ENCODE assay signal across 12 cellular contexts in the genomic region with DNA sequence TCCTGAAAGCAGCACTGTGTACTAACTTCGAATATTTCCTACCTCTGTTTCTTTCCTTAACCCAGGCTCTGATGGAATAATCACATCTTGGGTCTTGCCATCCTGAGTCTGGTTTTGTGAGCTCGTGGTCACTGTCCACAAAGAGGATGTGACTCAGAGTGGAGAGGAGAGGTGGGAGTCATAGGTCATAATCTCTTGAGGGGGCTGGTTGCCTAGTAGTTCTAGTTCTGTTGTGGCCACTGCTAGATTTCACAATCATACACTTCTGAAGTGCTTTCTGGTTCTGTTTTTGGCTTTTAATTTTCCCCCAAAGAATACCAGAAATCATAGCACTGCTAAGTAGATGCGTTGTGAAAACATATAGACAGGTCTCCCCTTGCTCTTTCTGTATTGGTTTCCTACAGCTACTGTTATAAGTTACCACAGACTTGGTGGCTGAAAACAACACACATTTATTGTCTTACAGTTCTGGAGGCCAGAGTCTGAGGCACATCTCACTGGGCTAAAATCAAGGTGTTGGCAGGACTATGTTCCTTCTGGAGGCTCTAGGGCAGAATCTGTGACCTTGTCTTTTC.
DNase-seq lines count a peak whose midpoint lies in the region; FAIRE-seq and TF ChIP-seq lines count a peak whose summit lies in the region.
"Had no signal": no experiment of that assay in that cellular context is flagged by ENCODE, and none has a peak within 500 bp of the region (broad histone marks: within the 10 kb centered on the region; RNA-seq: fewer than 3 reads in every experiment).

No MANE protein-coding gene starts in this region.

- no peaks in the 10 kb centered on the region for H3K79me2 ChIP-seq in GM23248 (ENCODE audit: insufficient read depth)

- H3K27me3 ChIP-seq in GM23248 (replicated peaks; ENCODE audit: insufficient read depth) (no peaks in the 10 kb centered on the region), testis (no peaks in the 10 kb centered on the region)

- H3K27ac ChIP-seq in GM23248 (peak overlapping the region; percentile 59), testis (no peak overlapping the region)

- 50 to 62% methylated on average over 3 of the region's 3 CpGs for WGBS in GM23248 (ENCODE audit: low coverage in 1 of 2, low lambda C conversion rate in 2 of 2, missing lambda C conversion rate in 2 of 2), 2 experiments
- 49 to 55% methylated on average over 3 of the region's 3 CpGs for WGBS in testis, 2 donors

- intact Hi-C loops in testis (cut with DNase I; ENCODE audit: low total_unique reads), result no loop called here

- H3F3A ChIP-seq in GM23248 (ENCODE audit: insufficient read depth), result peaks cover 12% of the 10 kb centered on the region

- TF ChIP-seq CTCF in AG09319 (IDR thresholded peaks at IDR 0.05; ENCODE audit: low read depth, low read length) (no peak), testis (IDR thresholded peaks at IDR 0.05) (no peak)

- H3K4me1 ChIP-seq in GM23248 (ENCODE audit: insufficient read depth) (peaks cover 19% of the 10 kb centered on the region), testis (no peaks in the 10 kb centered on the region)

- H3K9me2 ChIP-seq in GM23248 (ENCODE audit: insufficient read depth), result no peaks in the 10 kb centered on the region

- no peaks in the 10 kb centered on the region for H4K20me1 ChIP-seq in GM23248 (ENCODE audit: insufficient read depth)

- peak overlapping the region; percentile 28; the same call in 1 of the 2 replicates for H2AFZ ChIP-seq in GM23248

- FAIRE-seq in RCC 7860 (lab: Jason Lieb, UNC), result peak; percentile 94

- DNase-seq in AG09319 (ENCODE audit: extremely low read depth, low read depth), result peak; percentile 15
- DNase-seq in GM23248, result peak; percentile 84
- DNase-seq in RCC 7860 (ENCODE audit: low spot score), result peak; percentile 88
- peak; percentile 80 for DNase-seq in iris pigment epithelial cell (ENCODE audit: low read depth)
- DNase-seq in SK-N-DZ (ENCODE audit: low spot score), result no peak
- DNase-seq in HT-29 (ENCODE audit: low spot score), result no peak
- no peak for DNase-seq in COR-L47 (lab: John Stamatoyannopoulos, UW)
- DNase-seq in testis, result no peak
- DNase-seq: activated B cell treated with CpG ODN at 0.5 μM for 24 hours; Caco-2; effector CD8-positive, alpha-beta T cell; NCI-H1436 treated with DMSO at 0.1 percent for 48 hours had no signal

- no peak overlapping the region for H3K4me3 ChIP-seq in GM23248
- H3K4me3 ChIP-seq in testis, result no peak overlapping the region

- peak overlapping the region; percentile 43 for H3K9ac ChIP-seq in GM23248

- no peak for TF ChIP-seq POLR2A in testis (IDR thresholded peaks at IDR 0.05)

- no peaks in the 10 kb centered on the region for H3K36me3 ChIP-seq in GM23248 (ENCODE audit: low read depth)
- no peaks in the 10 kb centered on the region for H3K36me3 ChIP-seq in testis (ENCODE audit: low read depth, missing control alignments)

- H3K9me3 ChIP-seq in GM23248 (ENCODE audit: low read depth) (no peaks in the 10 kb centered on the region), testis (no peaks in the 10 kb centered on the region)
- H3K9me3 ChIP-seq: Caco-2 had no signal

- H3K4me2 ChIP-seq in GM23248 (ENCODE audit: unreplicated experiment), result peak overlapping the region; percentile 15

- in situ Hi-C loops in GM23248 (cut with MboI), result no loop called here

Comparison
In these comparisons a context has a peak if more than half of its experiments do, and no peak if none do; other contexts are left out.
1. DNase-seq: peak in AG09319 (single experiment), GM23248 (single experiment), RCC 7860 (single experiment) and iris pigment epithelial cell (single experiment); none in SK-N-DZ (single experiment), HT-29 (single experiment), COR-L47 (single experiment) and testis (single experiment).